In genomic region chr18:8548186-8548585, GRCh38 we compare ENCODE assay signal across 18 cellular contexts.
DNase-seq lines count a peak whose midpoint lies in the region; ATAC-seq, FAIRE-seq and TF ChIP-seq lines count a peak whose summit lies in the region.
"Had no signal": no experiment of that assay in that cellular context is flagged by ENCODE, and none has a peak within 500 bp of the region (broad histone marks: within the 10 kb centered on the region; RNA-seq: fewer than 3 reads in every experiment).

No MANE protein-coding gene starts in this region.

- H3K27ac ChIP-seq in AG04450 (ENCODE audit: low read depth, low read length) (no peak overlapping the region), K562 (ENCODE audit: extremely low read depth, low read depth, low read length) (no peak overlapping the region)
- H3K27ac ChIP-seq in CD8-positive, alpha-beta memory T cell (ENCODE audit: low read depth, low read length) = no peak overlapping the region
- H3K27ac ChIP-seq: colonic mucosa, left ventricle myocardium inferior, prostate gland, suprapubic skin had no signal

- WGBS in K562 (ENCODE audit: insufficient coverage, low coverage, missing lambda C conversion rate) = 3% methylated on average over 8 of the region's 8 CpGs

- H3K4me3 ChIP-seq in AG04450 (ENCODE audit: low read depth, low read length) (no peak overlapping the region), K562 (no peak overlapping the region)
- H3K4me3 ChIP-seq in CD8-positive, alpha-beta memory T cell (ENCODE audit: low read length) = no peak overlapping the region
- H3K4me3 ChIP-seq: colonic mucosa, left ventricle myocardium inferior, prostate gland, suprapubic skin had no signal

- H3K27me3 Mint-ChIP-seq in CD8-positive, alpha-beta memory T cell = peaks cover 0 to 12% of the 10 kb centered on the region in 2 donors
- H3K27me3 Mint-ChIP-seq in T-cell = peaks cover 0 to 11% of the 10 kb centered on the region in 2 donors
- H3K27me3 Mint-ChIP-seq: activated CD4-positive, alpha-beta memory T cell treated with anti-CD3 and anti-CD28 coated beads for 36 hours had no signal

- no peak for TF ChIP-seq POLR2A in K562 (conservative IDR thresholded peaks at IDR 0.05)

- no peak overlapping the region for H3K4me2 ChIP-seq in K562 (ENCODE audit: insufficient read depth, low read length)

- BruUV-seq in K562 (replicated peaks; lab: Mats Ljungman, UMichigan) = no TSS peak

- H3K4me1 ChIP-seq in K562 (replicated peaks in 1 of 2; ENCODE audit: control insufficient read depth in 2 of 2, insufficient read depth in 2 of 2, low read length in 2 of 2) = no peaks in the 10 kb centered on the region
- no peaks in the 10 kb centered on the region for H3K4me1 ChIP-seq in CD8-positive, alpha-beta memory T cell (ENCODE audit: insufficient read depth, low read length)
- H3K4me1 ChIP-seq: colonic mucosa, left ventricle myocardium inferior, prostate gland had no signal

- CTCF ChIA-PET in AG04450 (lab: Charles Lee) (no interaction called here), K562 (lab: Yijun Ruan, JAX; ENCODE audit: low intra/inter-chr PET ratio) (no interaction called here), T-cell (lab: Charles Lee) (no interaction called here)
- CTCF ChIA-PET in CD8-positive, alpha-beta memory T cell (lab: Charles Lee) = no interaction called here

- H3K27me3 ChIP-seq in AG04450 (ENCODE audit: control insufficient read depth, insufficient read depth, low read length) (peaks cover 2% of the 10 kb centered on the region), K562 (ENCODE audit: control insufficient read depth in 2 of 2, insufficient read depth in 2 of 2, low read length in 2 of 2) (peaks cover 30 to 39% of the 10 kb centered on the region in 2 experiments)
- H3K27me3 ChIP-seq in CD8-positive, alpha-beta memory T cell (ENCODE audit: insufficient read depth, low read length, poor library complexity, severe bottlenecking) = no peaks in the 10 kb centered on the region
- H3K27me3 ChIP-seq: colonic mucosa, suprapubic skin had no signal

- no peaks in the 10 kb centered on the region for H3K9me1 ChIP-seq in K562 (ENCODE audit: control insufficient read depth, insufficient read depth, low read length)

- no peaks in the 10 kb centered on the region for H3K79me2 ChIP-seq in K562 (ENCODE audit: control insufficient read depth, insufficient read depth, low read length)

- no peak overlapping the region for H3K9ac ChIP-seq in K562 (ENCODE audit: insufficient read depth in 1 of 2, low read depth in 2 of 2, low read length in 2 of 2)

- H3K4me1 Mint-ChIP-seq in CD8-positive, alpha-beta memory T cell = no peaks in the 10 kb centered on the region
- no peaks in the 10 kb centered on the region for H3K4me1 Mint-ChIP-seq in T-cell

- intact Hi-C loops in K562 (cut with micrococcal nuclease) = no loop called here

- TF ChIP-seq CTCF in AG04450 (IDR thresholded peaks at IDR 0.05; ENCODE audit: low read depth, low read length) (no peak), K562 (IDR thresholded peaks at IDR 0.05 in 2 of 3, conservative IDR thresholded peaks at IDR 0.05 in 1 of 3; ENCODE audit: insufficient read depth in 2 of 3, low read depth in 1 of 3, low read length in 3 of 3) (no peak)

- ATAC-seq in K562 (peak; percentile 38; the same call in 1 of the 3 replicates), T-cell (replicated peaks in 1 of 4) (no peak)

- DNase-seq in AG04450 (ENCODE audit: low read depth, low spot score) (peak; percentile 6), LHCN-M2 (ENCODE audit: low read depth) (peak; percentile 35), K562 (ENCODE audit: extremely low read depth in 1 of 4, low spot score in 3 of 4) (no peak), kidney glomerular epithelial cell (lab: John Stamatoyannopoulos, UW) (peak; percentile 72), NCI-H69 (lab: John Stamatoyannopoulos, UW) (no peak), T-cell (no peak), LoVo (ENCODE audit: low spot score) (no peak)
- no peak for DNase-seq in CD8-positive, alpha-beta memory T cell
- DNase-seq: activated CD4-positive, alpha-beta memory T cell treated with anti-CD3 and anti-CD28 coated beads for 36 hours; colonic mucosa; erythroblast; hypothalamus; left ventricle myocardium inferior; NCI-H1092 treated with DMSO at 0.1 percent for 48 hours; NCI-H2227 treated with DMSO at 0.1 percent for 48 hours had no signal

- no peaks in the 10 kb centered on the region for H3K36me3 Mint-ChIP-seq in CD8-positive, alpha-beta memory T cell
- no peaks in the 10 kb centered on the region for H3K36me3 Mint-ChIP-seq in T-cell
- H3K36me3 Mint-ChIP-seq: activated CD4-positive, alpha-beta memory T cell treated with anti-CD3 and anti-CD28 coated beads for 36 hours had no signal

- no peak overlapping the region for H2AFZ ChIP-seq in K562 (ENCODE audit: low read depth, low read length)

- no peaks in the 10 kb centered on the region for H3K9me3 Mint-ChIP-seq in CD8-positive, alpha-beta memory T cell
- no peaks in the 10 kb centered on the region for H3K9me3 Mint-ChIP-seq in T-cell
- H3K9me3 Mint-ChIP-seq: activated CD4-positive, alpha-beta memory T cell treated with anti-CD3 and anti-CD28 coated beads for 36 hours had no signal

- no peaks in the 10 kb centered on the region for H3K9me3 ChIP-seq in AG04450 (ENCODE audit: control insufficient read depth, insufficient read depth, low read length)
- H3K9me3 ChIP-seq in K562 (replicated peaks; ENCODE audit: control insufficient read depth, insufficient read depth, low read depth, low read length) = no peaks in the 10 kb centered on the region
- H3K9me3 ChIP-seq in CD8-positive, alpha-beta memory T cell (ENCODE audit: low read length) = no peaks in the 10 kb centered on the region
- H3K9me3 ChIP-seq: colonic mucosa, left ventricle myocardium inferior, prostate gland, suprapubic skin had no signal

- no peak for TF ChIP-seq EP300 in K562 (IDR thresholded peaks at IDR 0.05; ENCODE audit: low read length)

- in situ Hi-C loops in K562 (cut with MboI) = no loop called here

- no peak for TF ChIP-seq RAD21 in K562 (CRISPR knock-in tag; conservative IDR thresholded peaks at IDR 0.05 in 1 of 2, IDR thresholded peaks at IDR 0.05 in 1 of 2)

- no peak overlapping the region for H3K27ac Mint-ChIP-seq in CD8-positive, alpha-beta memory T cell
- no peak overlapping the region for H3K27ac Mint-ChIP-seq in T-cell
- H3K27ac Mint-ChIP-seq: activated CD4-positive, alpha-beta memory T cell treated with anti-CD3 and anti-CD28 coated beads for 36 hours had no signal

- 0 out of 2 replicates have a peak, but pooled peaks cover 4% of the 10 kb centered on the region for H4K20me1 ChIP-seq in K562 (replicated peaks; ENCODE audit: control insufficient read depth, insufficient read depth, low read length)

- POLR2A ChIA-PET in AG04450 (lab: Yijun Ruan, JAX) = no interaction called here
- POLR2A ChIA-PET in K562 (lab: Yijun Ruan, JAX) = interaction anchor here (0.7 kb wide), 1 partner anchor 1528 kb away, joined by 3 read pairs; no protein-coding TSS in a partner anchor
- POLR2A ChIA-PET in CD8-positive, alpha-beta memory T cell (lab: Charles Lee) = no interaction called here
- POLR2A ChIA-PET in T-cell (lab: Charles Lee) = interaction anchor here in 1 of 2 donors (0.5 kb wide), 1 partner anchor 152 kb away, joined by 5 read pairs; no protein-coding TSS in a partner anchor

- no peak for FAIRE-seq in K562 (lab: Jason Lieb, UNC)
- FAIRE-seq: GM18507 had no signal

- no peak overlapping the region for H3K4me3 Mint-ChIP-seq in CD8-positive, alpha-beta memory T cell
- no peak overlapping the region for H3K4me3 Mint-ChIP-seq in T-cell
- H3K4me3 Mint-ChIP-seq: activated CD4-positive, alpha-beta memory T cell treated with anti-CD3 and anti-CD28 coated beads for 36 hours had no signal

- H3K36me3 ChIP-seq in K562 (ENCODE audit: control insufficient read depth, insufficient read depth, low read length) = no peaks in the 10 kb centered on the region
- H3K36me3 ChIP-seq in CD8-positive, alpha-beta memory T cell (ENCODE audit: insufficient read depth, low read length) = no peaks in the 10 kb centered on the region
- H3K36me3 ChIP-seq: colonic mucosa, left ventricle myocardium inferior, prostate gland, suprapubic skin had no signal

TF ChIP-seq in K562, 482 proteins besides CTCF, POLR2A, EP300 and RAD21:
- TF ChIP-seq MTA1 (IDR thresholded peaks at IDR 0.05; ENCODE audit: borderline replicate concordance) = no peak

Comparison
In these comparisons a context has a peak if more than half of its experiments do, and no peak if none do; other contexts are left out.
1. DNase-seq: peak in AG04450 (single experiment), LHCN-M2 (single experiment) and kidney glomerular epithelial cell (single experiment); none in K562 (0 of 4), NCI-H69 (single experiment), CD8-positive, alpha-beta memory T cell (0 of 5), T-cell (0 of 34) and LoVo (single experiment).